Comparison of ENCODE assay signal across 9 cellular contexts in genomic region chr2:85605406-85606115, GRCh38. TPM values are rescaled to one million over a fixed set of nuclear protein-coding genes. Genes with fewer than 3 reads are reported as not detected.
DNase-seq lines count a peak whose midpoint lies in the region; ATAC-seq, FAIRE-seq and TF ChIP-seq lines count a peak whose summit lies in the region.
"Had no signal": no experiment of that assay in that cellular context is flagged by ENCODE, and none has a peak within 500 bp of the region (broad histone marks: within the 10 kb centered on the region; RNA-seq: fewer than 3 reads in every experiment).

No MANE protein-coding gene starts in this region.

- TF ChIP-seq POLR2A in K562 (conservative IDR thresholded peaks at IDR 0.05), result no peak

- H3K27ac Mint-ChIP-seq in neural crest cell (ENCODE audit: unreplicated experiment), result no peak overlapping the region

- ATAC-seq in K562 (no peak), HG02981 (IDR thresholded peaks at IDR 0.05; ENCODE audit: unreplicated experiment) (no peak)
- ATAC-seq: activated T-cell treated with anti-CD3 and anti-CD28 coated beads, Interleukin-2, amount 50 U/mL, for 72 hours had no signal

- peaks cover 36% of the 10 kb centered on the region; the same call in 2 of the 3 replicates for H3K79me2 ChIP-seq in K562 (ENCODE audit: control insufficient read depth, insufficient read depth, low read length)

- H3K4me3 Mint-ChIP-seq in neural crest cell, result peak overlapping the region; percentile 48
- H3K4me3 Mint-ChIP-seq: activated T-cell treated with anti-CD3 and anti-CD28 coated beads, Interleukin-2, amount 50 U/mL, for 72 hours had no signal

- BruUV-seq in K562 (replicated peaks; lab: Mats Ljungman, UMichigan), result no TSS peak

- CTCF ChIA-PET in K562 (lab: Yijun Ruan, JAX; ENCODE audit: low intra/inter-chr PET ratio), result interaction anchor here (0.7 kb wide), 1 partner anchor 44 kb away, joined by 3 read pairs; the partner anchor contains the start of gene GGCX

- TF ChIP-seq EP300 in K562 (IDR thresholded peaks at IDR 0.05; ENCODE audit: low read length), result no peak

- H3K36me3 Mint-ChIP-seq in neural crest cell (ENCODE audit: low read depth), result no peaks in the 10 kb centered on the region

- TF ChIP-seq RAD21 in K562 (CRISPR knock-in tag; conservative IDR thresholded peaks at IDR 0.05 in 1 of 2, IDR thresholded peaks at IDR 0.05 in 1 of 2), result no peak

- in situ Hi-C loops in K562 (cut with MboI), result no loop called here

- H3K36me3 ChIP-seq in K562 (ENCODE audit: control insufficient read depth, insufficient read depth, low read length), result peaks cover 46% of the 10 kb centered on the region; the same call in 2 of the 3 replicates

- no peak overlapping the region; the same call in 2 of the 3 replicates for H3K27ac ChIP-seq in K562 (ENCODE audit: extremely low read depth, low read depth, low read length)

- WGBS in K562 (ENCODE audit: insufficient coverage, low coverage, missing lambda C conversion rate), result 60% methylated on average over 4 of the region's 4 CpGs

- TF ChIP-seq CTCF in K562 (IDR thresholded peaks at IDR 0.05 in 2 of 3, conservative IDR thresholded peaks at IDR 0.05 in 1 of 3; ENCODE audit: insufficient read depth in 2 of 3, low read depth in 1 of 3, low read length in 3 of 3), result no peak
- TF ChIP-seq CTCF in neural crest cell (conservative IDR thresholded peaks at IDR 0.05), result no peak

- H3K4me2 ChIP-seq in K562 (ENCODE audit: insufficient read depth, low read length), result no peak overlapping the region

- no peak overlapping the region for H2AFZ ChIP-seq in K562 (ENCODE audit: low read depth, low read length)

- DNase-seq in GM04504 (ENCODE audit: low read depth) (peak; percentile 20), K562 (ENCODE audit: extremely low read depth in 1 of 4, low spot score in 3 of 4) (no peak), neural crest cell (ENCODE audit: low read depth, low spot score) (no peak), middle frontal gyrus (ENCODE audit: extremely low spot score, low spot score) (no peak)
- DNase-seq in stimulated activated CD4-positive, alpha-beta T cell treated with anti-CD3 and anti-CD28 coated beads, Interleukin-12 subunit alpha, Interleukin-12 subunit beta, amount 100 ng/mL, for 4 hours, result no peak
- DNase-seq: activated T-cell treated with anti-CD3 and anti-CD28 coated beads, Interleukin-2, amount 50 U/mL, for 72 hours; GOT3; KG1 had no signal

- POLR2A ChIA-PET in K562 (lab: Yijun Ruan, JAX), result interaction anchor here (0.6 to 5.5 kb wide), 11 partner anchors 8 to 106 kb away, joined by 3 to 31 read pairs (median 4); partner anchors contain the start of genes MAT2A, RNF181 and USP39

- H3K9me3 ChIP-seq in K562 (replicated peaks; ENCODE audit: control insufficient read depth, insufficient read depth, low read depth, low read length), result no peaks in the 10 kb centered on the region

- no peaks in the 10 kb centered on the region for H4K20me1 ChIP-seq in K562 (replicated peaks; ENCODE audit: control insufficient read depth, insufficient read depth, low read length)

- no peaks in the 10 kb centered on the region for H3K27me3 ChIP-seq in K562 (ENCODE audit: control insufficient read depth in 2 of 2, insufficient read depth in 2 of 2, low read length in 2 of 2)

- no peak overlapping the region for H3K9ac ChIP-seq in K562 (ENCODE audit: insufficient read depth in 1 of 2, low read depth in 2 of 2, low read length in 2 of 2)

- H3K9me3 Mint-ChIP-seq in neural crest cell, result no peaks in the 10 kb centered on the region
- H3K9me3 Mint-ChIP-seq: activated T-cell treated with anti-CD3 and anti-CD28 coated beads, Interleukin-2, amount 50 U/mL, for 72 hours had no signal

- no peak overlapping the region for H3K4me3 ChIP-seq in K562

- peaks cover 33% of the 10 kb centered on the region for H3K4me1 Mint-ChIP-seq in neural crest cell

- H3K27me3 Mint-ChIP-seq in neural crest cell (ENCODE audit: low read depth), result no peaks in the 10 kb centered on the region

- no peak for FAIRE-seq in K562 (lab: Jason Lieb, UNC)

- no peaks in the 10 kb centered on the region for H3K9me1 ChIP-seq in K562 (ENCODE audit: control insufficient read depth, insufficient read depth, low read length)

- intact Hi-C loops in K562 (cut with micrococcal nuclease), result no loop called here

- H3K4me1 ChIP-seq in K562 (replicated peaks in 1 of 2; ENCODE audit: control insufficient read depth in 2 of 2, insufficient read depth in 2 of 2, low read length in 2 of 2), result peaks cover 9 to 29% of the 10 kb centered on the region in 2 experiments; a peak in 4 of 5 replicates

RNA-seq across cellular contexts. Expression of gene TMEM150A, which starts 3.1 kb away (rescaled TPM):
- 12.3 and 50.7 TPM in 2 replicates for total RNA-seq in K562 (2011; cell fraction: chromatin; rRNA removed; ENCODE audit: low replicate concordance)
- total RNA-seq in K562 (2011; cell fraction: nucleolus; rRNA removed), result 25.1 and 34.9 TPM in 2 replicates
- 20.9 and 29.0 TPM in 2 replicates for total RNA-seq in K562 (2011; cell fraction: nucleoplasm; rRNA removed)
- total RNA-seq in K562 (2014; rRNA removed) (8.4 and 12.9 TPM in 2 replicates), K562 (2014; rRNA removed; fragmentation: Illumina TruSeq; extraction: Trizol) (3.6 and 6.0 TPM in 2 replicates), K562 (2015; rRNA removed; fragmentation: Illumina TruSeq; extraction: Trizol) (7.4 and 8.4 TPM in 2 replicates), K562 (2021) (13.3 and 15.5 TPM in 2 replicates), neural crest cell (20.9 and 22.2 TPM in 2 replicates)
- polyA plus RNA-seq in K562 (2011; rRNA removed) (8.9 and 9.6 TPM in 2 replicates), K562 (2014; fragmentation: Illumina TruSeq; extraction: Trizol) (17.1 and 20.8 TPM in 2 replicates), K562 (2014; fragmentation: Nextera tagmentation; extraction: Ambion mirVana) (1 to 10 TPM; 3.9 to 5.3 TPM), K562 (2014; rRNA removed) (12.9 and 16.2 TPM in 2 replicates)
- polyA plus RNA-seq in K562 (2011; cell fraction: cytosol; rRNA removed), result 7.1 and 29.5 TPM in 2 replicates
- 31.7 and 96.1 TPM in 2 replicates for polyA plus RNA-seq in K562 (2011; cell fraction: nucleus; rRNA removed)
- polyA plus RNA-seq in K562 (2012), result 11.9 and 15.8 TPM in 2 replicates
- polyA minus RNA-seq in K562 (2011; rRNA and poly(A)+ RNA removed), result 3.5 and 7.0 TPM in 2 replicates
- 3.9 and 9.4 TPM in 2 replicates for polyA minus RNA-seq in K562 (2011; cell fraction: cytosol; rRNA and poly(A)+ RNA removed)
- 7.6 and 11.0 TPM in 2 replicates for polyA minus RNA-seq in K562 (2011; cell fraction: nucleus; rRNA and poly(A)+ RNA removed)

RNA-seq across cellular contexts. Expression of gene C2orf68, which starts 6.3 kb away (rescaled TPM):
- 48.1 and 80.4 TPM in 2 replicates for total RNA-seq in K562 (2011; cell fraction: chromatin; rRNA removed; ENCODE audit: low replicate concordance)
- 45.8 and 61.2 TPM in 2 replicates for total RNA-seq in K562 (2011; cell fraction: nucleolus; rRNA removed)
- 58.4 and 76.0 TPM in 2 replicates for total RNA-seq in K562 (2011; cell fraction: nucleoplasm; rRNA removed)
- 22.1 and 33.2 TPM in 2 replicates for total RNA-seq in K562 (2014; rRNA removed)
- total RNA-seq in K562 (2014; rRNA removed; fragmentation: Illumina TruSeq; extraction: Trizol), result 29.4 and 31.7 TPM in 2 replicates
- total RNA-seq in K562 (2015; rRNA removed; fragmentation: Illumina TruSeq; extraction: Trizol), result 26.8 and 30.1 TPM in 2 replicates
- 36.6 and 41.6 TPM in 2 replicates for total RNA-seq in K562 (2021)
- polyA plus RNA-seq in K562 (2011; rRNA removed), result 32.6 and 50.0 TPM in 2 replicates
- polyA plus RNA-seq in K562 (2011; cell fraction: cytosol; rRNA removed), result 29.4 and 39.0 TPM in 2 replicates
- polyA plus RNA-seq in K562 (2011; cell fraction: nucleus; rRNA removed), result 36.4 and 51.5 TPM in 2 replicates
- polyA plus RNA-seq in K562 (2012), result 25.7 and 42.8 TPM in 2 replicates
- 31.7 and 31.8 TPM in 2 replicates for polyA plus RNA-seq in K562 (2014; fragmentation: Illumina TruSeq; extraction: Trizol)
- 10 to 100 TPM; 33.1 to 33.4 TPM for polyA plus RNA-seq in K562 (2014; fragmentation: Nextera tagmentation; extraction: Ambion mirVana)
- 27.5 and 31.5 TPM in 2 replicates for polyA plus RNA-seq in K562 (2014; rRNA removed)
- polyA minus RNA-seq in K562 (2011; rRNA and poly(A)+ RNA removed), result 24.7 and 40.2 TPM in 2 replicates
- polyA minus RNA-seq in K562 (2011; cell fraction: cytosol; rRNA and poly(A)+ RNA removed), result 13.6 and 33.5 TPM in 2 replicates
- polyA minus RNA-seq in K562 (2011; cell fraction: nucleus; rRNA and poly(A)+ RNA removed), result 15.9 and 17.7 TPM in 2 replicates
- total RNA-seq in neural crest cell, result 50.4 and 53.7 TPM in 2 replicates

RNA-seq across cellular contexts. Expression of gene RNF181, which starts 10.0 kb away (rescaled TPM):
- total RNA-seq in K562 (2011; cell fraction: chromatin; rRNA removed; ENCODE audit: low replicate concordance), result 76.8 and 189 TPM in 2 replicates
- total RNA-seq in K562 (2011; cell fraction: nucleolus; rRNA removed), result 209 and 223 TPM in 2 replicates
- 148 and 152 TPM in 2 replicates for total RNA-seq in K562 (2011; cell fraction: nucleoplasm; rRNA removed)
- total RNA-seq in K562 (2014; rRNA removed) (189 and 243 TPM in 2 replicates), K562 (2014; rRNA removed; fragmentation: Illumina TruSeq; extraction: Trizol) (181 and 208 TPM in 2 replicates), K562 (2015; rRNA removed; fragmentation: Illumina TruSeq; extraction: Trizol) (150 and 156 TPM in 2 replicates), K562 (2021) (139 and 158 TPM in 2 replicates), neural crest cell (67.9 and 75.8 TPM in 2 replicates)
- polyA plus RNA-seq in K562 (2011; rRNA removed) (324 and 492 TPM in 2 replicates), K562 (2014; fragmentation: Illumina TruSeq; extraction: Trizol) (253 and 256 TPM in 2 replicates), K562 (2014; fragmentation: Nextera tagmentation; extraction: Ambion mirVana) (100 to 1,000 TPM; 425 to 485 TPM), K562 (2014; rRNA removed) (289 and 334 TPM in 2 replicates)
- polyA plus RNA-seq in K562 (2011; cell fraction: cytosol; rRNA removed), result 513 and 736 TPM in 2 replicates
- 354 and 425 TPM in 2 replicates for polyA plus RNA-seq in K562 (2011; cell fraction: nucleus; rRNA removed)
- polyA plus RNA-seq in K562 (2012), result 249 and 379 TPM in 2 replicates
- polyA minus RNA-seq in K562 (2011; rRNA and poly(A)+ RNA removed), result 88.4 and 169 TPM in 2 replicates
- 40.6 and 67.6 TPM in 2 replicates for polyA minus RNA-seq in K562 (2011; cell fraction: cytosol; rRNA and poly(A)+ RNA removed)
- polyA minus RNA-seq in K562 (2011; cell fraction: nucleus; rRNA and poly(A)+ RNA removed), result 58.2 and 63.7 TPM in 2 replicates

RNA-seq across cellular contexts. Expression of gene USP39, which starts 10.4 kb away (rescaled TPM):
- total RNA-seq in K562 (2011; cell fraction: chromatin; rRNA removed; ENCODE audit: low replicate concordance), result 135 and 208 TPM in 2 replicates
- 115 and 138 TPM in 2 replicates for total RNA-seq in K562 (2011; cell fraction: nucleolus; rRNA removed)
- 129 and 174 TPM in 2 replicates for total RNA-seq in K562 (2011; cell fraction: nucleoplasm; rRNA removed)
- total RNA-seq in K562 (2014; rRNA removed) (145 and 183 TPM in 2 replicates), K562 (2014; rRNA removed; fragmentation: Illumina TruSeq; extraction: Trizol) (119 and 123 TPM in 2 replicates), K562 (2015; rRNA removed; fragmentation: Illumina TruSeq; extraction: Trizol) (128 and 131 TPM in 2 replicates), K562 (2021) (121 and 124 TPM in 2 replicates), neural crest cell (93.3 and 98.3 TPM in 2 replicates)
- polyA plus RNA-seq in K562 (2011; rRNA removed) (103 and 153 TPM in 2 replicates), K562 (2014; fragmentation: Illumina TruSeq; extraction: Trizol) (152 and 167 TPM in 2 replicates), K562 (2014; fragmentation: Nextera tagmentation; extraction: Ambion mirVana) (10 to 100 TPM; 63.3 to 68.4 TPM), K562 (2014; rRNA removed) (130 and 144 TPM in 2 replicates)
- 84.8 and 132 TPM in 2 replicates for polyA plus RNA-seq in K562 (2011; cell fraction: cytosol; rRNA removed)
- 110 and 190 TPM in 2 replicates for polyA plus RNA-seq in K562 (2011; cell fraction: nucleus; rRNA removed)
- polyA plus RNA-seq in K562 (2012), result 88.5 and 121 TPM in 2 replicates
- 87.9 and 140 TPM in 2 replicates for polyA minus RNA-seq in K562 (2011; rRNA and poly(A)+ RNA removed)
- 38.3 and 80.0 TPM in 2 replicates for polyA minus RNA-seq in K562 (2011; cell fraction: cytosol; rRNA and poly(A)+ RNA removed)
- polyA minus RNA-seq in K562 (2011; cell fraction: nucleus; rRNA and poly(A)+ RNA removed), result 58.9 and 61.4 TPM in 2 replicates

RNA-seq across cellular contexts. Expression of gene VAMP5, which starts 21.3 kb away (rescaled TPM):
- total RNA-seq in K562 (2011; cell fraction: chromatin; rRNA removed; ENCODE audit: low replicate concordance), result 0.74 and 3.7 TPM in 2 replicates
- total RNA-seq in K562 (2011; cell fraction: nucleolus; rRNA removed), result 2.6 and 4.3 TPM in 2 replicates
- 1.8 and 2.7 TPM in 2 replicates for total RNA-seq in K562 (2011; cell fraction: nucleoplasm; rRNA removed)
- total RNA-seq in K562 (2014; rRNA removed) (0.41 and 0.59 TPM in 2 replicates), K562 (2014; rRNA removed; fragmentation: Illumina TruSeq; extraction: Trizol) (not detected in 2 replicates), K562 (2015; rRNA removed; fragmentation: Illumina TruSeq; extraction: Trizol) (not detected in 2 replicates), K562 (2021) (0.85 and 1.1 TPM in 2 replicates), neural crest cell (0.50 and 1.5 TPM in 2 replicates)
- polyA plus RNA-seq in K562 (2011; rRNA removed) (1.5 and 1.9 TPM in 2 replicates), K562 (2014; fragmentation: Illumina TruSeq; extraction: Trizol) (0.39 and 0.54 TPM in 2 replicates), K562 (2014; fragmentation: Nextera tagmentation; extraction: Ambion mirVana) (1 to 10 TPM; 1.5 to 1.9 TPM), K562 (2014; rRNA removed) (0.34 and 1.5 TPM in 2 replicates)
- 2.1 and 2.8 TPM in 2 replicates for polyA plus RNA-seq in K562 (2011; cell fraction: cytosol; rRNA removed)
- polyA plus RNA-seq in K562 (2011; cell fraction: nucleus; rRNA removed), result 4.2 and 6.3 TPM in 2 replicates
- 0.68 and 4.7 TPM in 2 replicates for polyA plus RNA-seq in K562 (2012)
- 1.3 and 2.5 TPM in 2 replicates for polyA minus RNA-seq in K562 (2011; rRNA and poly(A)+ RNA removed)
- not detected in 2 replicates for polyA minus RNA-seq in K562 (2011; cell fraction: cytosol; rRNA and poly(A)+ RNA removed)
- 0.54 and 0.78 TPM in 2 replicates for polyA minus RNA-seq in K562 (2011; cell fraction: nucleus; rRNA and poly(A)+ RNA removed)
